Comparison of ENCODE assay signal across 11 cellular contexts in genomic region chr9:3475300-3476020, GRCh38. TPM values are rescaled to one million over a fixed set of nuclear protein-coding genes. Genes with fewer than 3 reads are reported as not detected.
DNase-seq lines count a peak whose midpoint lies in the region; ATAC-seq, FAIRE-seq and TF ChIP-seq lines count a peak whose summit lies in the region.
"Had no signal": no experiment of that assay in that cellular context is flagged by ENCODE, and none has a peak within 500 bp of the region (broad histone marks: within the 10 kb centered on the region; RNA-seq: fewer than 3 reads in every experiment).

No MANE protein-coding gene starts in this region.

- ATAC-seq in HepG2 (peak; percentile 43; the same call in 2 of the 3 replicates), right lobe of liver (no peak), HG02885 (IDR thresholded peaks at IDR 0.05; ENCODE audit: poor library complexity, unreplicated experiment) (peak; percentile 29)
- ATAC-seq in activated naive CD8-positive, alpha-beta T cell treated with anti-CD3 and anti-CD28 coated beads, Interleukin-2, amount 50 U/mL, for 24 hours: peak; percentile 37
- peak; percentile 70 for ATAC-seq in stimulated activated naive CD8-positive, alpha-beta T cell treated with anti-CD3 and anti-CD28 coated beads, Interleukin-15, amount 100 ng/mL, for 72 hours
- ATAC-seq in effector memory CD8-positive, alpha-beta T cell (replicated peaks): no peak
- ATAC-seq: psoas muscle had no signal

- H3K4me1 ChIP-seq in HepG2 (ENCODE audit: insufficient read depth, low read length) (peaks cover 17% of the 10 kb centered on the region), right lobe of liver (no peaks in the 10 kb centered on the region), ovary (ENCODE audit: insufficient read depth) (no peaks in the 10 kb centered on the region), smooth muscle cell (ENCODE audit: low read depth) (peaks cover 23% of the 10 kb centered on the region)

- in situ Hi-C loops in HepG2 (cut with HindIII; ENCODE audit: extremely low pct_ligation_motif_present, low pct_unique_long_range_greater_than_20kb): loop anchor here (5.0 kb wide), 1 partner anchor 37 kb away; no protein-coding TSS in a partner anchor

- H3K36me3 ChIP-seq in HepG2 (replicated peaks in 1 of 2; ENCODE audit: control insufficient read depth in 1 of 2, insufficient read depth in 2 of 2, low read length in 2 of 2) (no peaks in the 10 kb centered on the region), right lobe of liver (no peaks in the 10 kb centered on the region), ovary (no peaks in the 10 kb centered on the region), smooth muscle cell (ENCODE audit: low read depth) (peaks cover 7% of the 10 kb centered on the region)

- H3K79me2 ChIP-seq in HepG2 (ENCODE audit: insufficient read depth, low read length) (no peaks in the 10 kb centered on the region), smooth muscle cell (ENCODE audit: low read depth) (peaks cover 12% of the 10 kb centered on the region)

- no TSS peak for BruUV-seq in HepG2 (replicated peaks; lab: Mats Ljungman, UMichigan)

- H3K4me2 ChIP-seq in HepG2 (ENCODE audit: low read depth, low read length): no peak overlapping the region
- H3K4me2 ChIP-seq in smooth muscle cell: no peak overlapping the region

- H3K27ac ChIP-seq in HepG2 (ENCODE audit: extremely low read length, insufficient read depth, low read length) (no peak overlapping the region), right lobe of liver (no peak overlapping the region), ovary (no peak overlapping the region), smooth muscle cell (ENCODE audit: low read depth) (no peak overlapping the region)
- H3K27ac ChIP-seq: psoas muscle had no signal

- H4K20me1 ChIP-seq in HepG2 (ENCODE audit: insufficient read depth, low read length) (no peaks in the 10 kb centered on the region), smooth muscle cell (ENCODE audit: low read depth) (no peaks in the 10 kb centered on the region)

- H3K9ac ChIP-seq in HepG2 (ENCODE audit: insufficient read depth, low read depth, low read length) (no peak overlapping the region), smooth muscle cell (ENCODE audit: low read depth) (no peak overlapping the region)

- no peak overlapping the region for H2AFZ ChIP-seq in HepG2 (ENCODE audit: low read length)
- no peak overlapping the region for H2AFZ ChIP-seq in smooth muscle cell (ENCODE audit: low read depth)

- H3K9me3 ChIP-seq in HepG2 (ENCODE audit: low read length) (no peaks in the 10 kb centered on the region), right lobe of liver (no peaks in the 10 kb centered on the region), ovary (no peaks in the 10 kb centered on the region), smooth muscle cell (replicated peaks; ENCODE audit: low read depth) (no peaks in the 10 kb centered on the region)

- H3K27me3 ChIP-seq in HepG2 (ENCODE audit: control insufficient read depth in 1 of 2, insufficient read depth in 2 of 2, low read length in 2 of 2) (no peaks in the 10 kb centered on the region), right lobe of liver (no peaks in the 10 kb centered on the region), ovary (no peaks in the 10 kb centered on the region), smooth muscle cell (ENCODE audit: low read depth) (no peaks in the 10 kb centered on the region)

- peaks cover 72% of the 10 kb centered on the region for H3K4me1 Mint-ChIP-seq in activated naive CD8-positive, alpha-beta T cell treated with anti-CD3 and anti-CD28 coated beads, Interleukin-2, amount 50 U/mL, for 24 hours
- H3K4me1 Mint-ChIP-seq in stimulated activated naive CD8-positive, alpha-beta T cell treated with anti-CD3 and anti-CD28 coated beads, Interleukin-15, amount 100 ng/mL, for 72 hours: peaks cover 68% of the 10 kb centered on the region
- peaks cover 34 to 51% of the 10 kb centered on the region in 2 donors for H3K4me1 Mint-ChIP-seq in effector memory CD8-positive, alpha-beta T cell (ENCODE audit: low read depth in 2 of 2)

- H3K4me3 Mint-ChIP-seq in activated naive CD8-positive, alpha-beta T cell treated with anti-CD3 and anti-CD28 coated beads, Interleukin-2, amount 50 U/mL, for 24 hours: peak overlapping the region; percentile 26
- H3K4me3 Mint-ChIP-seq in stimulated activated naive CD8-positive, alpha-beta T cell treated with anti-CD3 and anti-CD28 coated beads, Interleukin-15, amount 100 ng/mL, for 72 hours: peak overlapping the region in 1 of 2 donors; percentile 24
- peak overlapping the region in 1 of 2 donors; percentile 15 for H3K4me3 Mint-ChIP-seq in effector memory CD8-positive, alpha-beta T cell

- DNase-seq in HepG2 (ENCODE audit: low spot score) (peak; percentile 27), right lobe of liver (no peak), ovary (no peak), smooth muscle cell (lab: John Stamatoyannopoulos, UW; ENCODE audit: unreplicated experiment) (no peak)
- peak; percentile 30 for DNase-seq in activated naive CD8-positive, alpha-beta T cell treated with anti-CD3 and anti-CD28 coated beads, Interleukin-2, amount 50 U/mL, for 24 hours
- peak in 1 of 2 donors; percentile 47 for DNase-seq in stimulated activated naive CD8-positive, alpha-beta T cell treated with anti-CD3 and anti-CD28 coated beads, Interleukin-15, amount 100 ng/mL, for 72 hours
- no peak for DNase-seq in effector memory CD8-positive, alpha-beta T cell
- DNase-seq: aorta had no signal

- no peak for TF ChIP-seq EP300 in HepG2 (IDR thresholded peaks at IDR 0.05; ENCODE audit: low read depth in 2 of 2, low read length in 2 of 2)
- no peak for TF ChIP-seq EP300 in HepG2 (CRISPR knock-in tag; IDR thresholded peaks at IDR 0.05; ENCODE audit: borderline replicate concordance)
- no peak for TF ChIP-seq EP300 in ovary (IDR thresholded peaks at IDR 0.05)

- peak overlapping the region; percentile 52 for H3K27ac Mint-ChIP-seq in activated naive CD8-positive, alpha-beta T cell treated with anti-CD3 and anti-CD28 coated beads, Interleukin-2, amount 50 U/mL, for 24 hours
- H3K27ac Mint-ChIP-seq in stimulated activated naive CD8-positive, alpha-beta T cell treated with anti-CD3 and anti-CD28 coated beads, Interleukin-15, amount 100 ng/mL, for 72 hours: peak overlapping the region; percentile 55 to 82
- peak overlapping the region in 1 of 2 donors; percentile 12 for H3K27ac Mint-ChIP-seq in effector memory CD8-positive, alpha-beta T cell

- no peak for TF ChIP-seq RAD21 in HepG2 (CRISPR knock-in tag; IDR thresholded peaks at IDR 0.05)

- no peak overlapping the region for H3K4me3 ChIP-seq in HepG2 (replicated peaks in 1 of 3; ENCODE audit: insufficient read depth in 1 of 3, low read depth in 2 of 3, low read length in 3 of 3)
- no peak overlapping the region for H3K4me3 ChIP-seq in right lobe of liver
- no peak overlapping the region for H3K4me3 ChIP-seq in ovary
- no peak overlapping the region for H3K4me3 ChIP-seq in smooth muscle cell
- H3K4me3 ChIP-seq: psoas muscle had no signal

- POLR2A ChIA-PET in HepG2 (lab: Yijun Ruan, JAX): interaction anchor here (1.6 kb wide), 1 partner anchor 52 kb away, joined by 10 read pairs; no protein-coding TSS in a partner anchor

- H3K9me3 Mint-ChIP-seq in activated naive CD8-positive, alpha-beta T cell treated with anti-CD3 and anti-CD28 coated beads, Interleukin-2, amount 50 U/mL, for 24 hours: no peaks in the 10 kb centered on the region
- H3K9me3 Mint-ChIP-seq in stimulated activated naive CD8-positive, alpha-beta T cell treated with anti-CD3 and anti-CD28 coated beads, Interleukin-15, amount 100 ng/mL, for 72 hours: no peaks in the 10 kb centered on the region
- H3K9me3 Mint-ChIP-seq in effector memory CD8-positive, alpha-beta T cell: no peaks in the 10 kb centered on the region

- FAIRE-seq in HepG2 (lab: Jason Lieb, UNC): no peak

- CTCF ChIA-PET in HepG2 (lab: Yijun Ruan, JAX; ENCODE audit: low intra/inter-chr PET ratio, low total read pairs): no interaction called here

- peaks cover 28% of the 10 kb centered on the region for H3K36me3 Mint-ChIP-seq in activated naive CD8-positive, alpha-beta T cell treated with anti-CD3 and anti-CD28 coated beads, Interleukin-2, amount 50 U/mL, for 24 hours (ENCODE audit: low read depth)
- H3K36me3 Mint-ChIP-seq in effector memory CD8-positive, alpha-beta T cell (ENCODE audit: insufficient read depth): no peaks in the 10 kb centered on the region

- TF ChIP-seq POLR2A in HepG2 (IDR thresholded peaks at IDR 0.05; ENCODE audit: insufficient read depth in 1 of 2, low read depth in 2 of 2, low read length in 2 of 2) (no peak), right lobe of liver (IDR thresholded peaks at IDR 0.05) (no peak), ovary (IDR thresholded peaks at IDR 0.05) (no peak)

- intact Hi-C loops in HepG2 (cut with micrococcal nuclease; ENCODE audit: unreplicated experiment) (no loop called here), right lobe of liver (cut with DNase I) (no loop called here), ovary (cut with DNase I) (no loop called here)

- TF ChIP-seq CTCF in HepG2 (CRISPR knock-in tag; IDR thresholded peaks at IDR 0.05) (no peak), right lobe of liver (IDR thresholded peaks at IDR 0.05) (no peak), ovary (IDR thresholded peaks at IDR 0.05) (no peak), smooth muscle cell (IDR thresholded peaks at IDR 0.05; ENCODE audit: borderline replicate concordance, insufficient read depth, poor library complexity, severe bottlenecking) (no peak)

- WGBS in HepG2 (ENCODE audit: low lambda C conversion rate): 91% methylated on average over 14 of the region's 14 CpGs
- WGBS in right lobe of liver (ENCODE audit: insufficient coverage, low coverage, low lambda C conversion rate, missing lambda C conversion rate): 91% methylated on average over 13 of the region's 14 CpGs
- 95% methylated on average over 14 of the region's 14 CpGs for WGBS in ovary, 3 donors
- 87% methylated on average over 14 of the region's 14 CpGs for WGBS in smooth muscle cell (ENCODE audit: low lambda C conversion rate)

- H3K27me3 Mint-ChIP-seq in activated naive CD8-positive, alpha-beta T cell treated with anti-CD3 and anti-CD28 coated beads, Interleukin-2, amount 50 U/mL, for 24 hours: no peaks in the 10 kb centered on the region
- no peaks in the 10 kb centered on the region for H3K27me3 Mint-ChIP-seq in stimulated activated naive CD8-positive, alpha-beta T cell treated with anti-CD3 and anti-CD28 coated beads, Interleukin-15, amount 100 ng/mL, for 72 hours
- H3K27me3 Mint-ChIP-seq in effector memory CD8-positive, alpha-beta T cell: no peaks in the 10 kb centered on the region
- H3K27me3 Mint-ChIP-seq: CD8-positive, alpha-beta memory T cell had no signal

- no peaks in the 10 kb centered on the region for H3F3A ChIP-seq in smooth muscle cell (ENCODE audit: low read depth)

RNA-seq across cellular contexts. Expression of gene RFX3, which starts 50.3 kb away (rescaled TPM):
- 2.7 and 3.0 TPM in 2 replicates for total RNA-seq in HepG2 (2016; rRNA removed; fragmentation: Illumina TruSeq; extraction: Trizol)
- 3.7 and 4.9 TPM in 2 replicates for total RNA-seq in HepG2 (2016; cell fraction: cytosol; rRNA removed; fragmentation: Illumina TruSeq; extraction: Trizol; ENCODE audit: low read depth)
- 2.4 and 3.2 TPM in 2 replicates for total RNA-seq in HepG2 (2016; cell fraction: insoluble cytoplasmic fraction; rRNA removed; fragmentation: Illumina TruSeq; extraction: Trizol)
- total RNA-seq in HepG2 (2016; cell fraction: membrane; rRNA removed; fragmentation: Illumina TruSeq; extraction: Trizol): 2.9 and 3.2 TPM in 2 replicates
- 7.2 and 7.3 TPM in 2 replicates for total RNA-seq in HepG2 (2016; cell fraction: nucleus; rRNA removed; fragmentation: Illumina TruSeq; extraction: Trizol)
- 4.7 and 5.3 TPM in 2 replicates for polyA plus RNA-seq in HepG2 (2011; rRNA removed)
- polyA plus RNA-seq in HepG2 (2011; cell fraction: cytosol; rRNA removed): 3.9 and 4.3 TPM in 2 replicates
- polyA plus RNA-seq in HepG2 (2011; cell fraction: nucleus; rRNA removed): 12.9 and 16.8 TPM in 2 replicates
- polyA plus RNA-seq in HepG2 (2012): 4.7 and 5.2 TPM in 2 replicates
- polyA plus RNA-seq in HepG2 (2016; cell fraction: cytosol; fragmentation: Illumina TruSeq; extraction: Trizol; ENCODE audit: low read depth): 0.20 and 0.32 TPM in 2 replicates
- 1.9 and 2.4 TPM in 2 replicates for polyA plus RNA-seq in HepG2 (2016; cell fraction: insoluble cytoplasmic fraction; fragmentation: Illumina TruSeq; extraction: Trizol; ENCODE audit: low read depth)
- 0.43 and 0.62 TPM in 2 replicates for polyA plus RNA-seq in HepG2 (2016; cell fraction: membrane; fragmentation: Illumina TruSeq; extraction: Trizol; ENCODE audit: low read depth)
- polyA plus RNA-seq in HepG2 (2016; cell fraction: nucleus; fragmentation: Illumina TruSeq; extraction: Trizol; ENCODE audit: insufficient read depth, low read depth): 6.5 and 6.8 TPM in 2 replicates
- polyA minus RNA-seq in HepG2 (2011; rRNA and poly(A)+ RNA removed; ENCODE audit: low replicate concordance): 42.7 and 89.6 TPM in 2 replicates
- polyA minus RNA-seq in HepG2 (2011; cell fraction: cytosol; rRNA and poly(A)+ RNA removed): 8.6 and 15.4 TPM in 2 replicates
- polyA minus RNA-seq in HepG2 (2011; cell fraction: nucleus; rRNA and poly(A)+ RNA removed): 59.9 and 64.2 TPM in 2 replicates
- total RNA-seq in right lobe of liver: 1 to 10 TPM; 1.4 to 2.5 (median 1.8) TPM
- total RNA-seq in ovary: 10 to 100 TPM in 6 of 7 donors, 1 to 10 TPM in 1; 8.8 to 22.7 (median 15.9) TPM
- 1 to 10 TPM; 2.6 to 3.4 TPM for polyA plus RNA-seq in ovary
- total RNA-seq in smooth muscle cell: 8.7 and 14.1 TPM in 2 replicates
- polyA plus RNA-seq in smooth muscle cell: 4.4 and 5.0 TPM in 2 replicates

Comparison
In these comparisons a context has a peak if more than half of its experiments do, and no peak if none do; other contexts are left out.
1. ATAC-seq: peak in HepG2 (single experiment), HG02885 (single experiment), activated naive CD8-positive, alpha-beta T cell treated with anti-CD3 and anti-CD28 coated beads, Interleukin-2, amount 50 U/mL, for 24 hours (single experiment) and stimulated activated naive CD8-positive, alpha-beta T cell treated with anti-CD3 and anti-CD28 coated beads, Interleukin-15, amount 100 ng/mL, for 72 hours (single experiment); none in right lobe of liver (0 of 4) and effector memory CD8-positive, alpha-beta T cell (single experiment).
2. DNase-seq: peak in HepG2 (single experiment) and activated naive CD8-positive, alpha-beta T cell treated with anti-CD3 and anti-CD28 coated beads, Interleukin-2, amount 50 U/mL, for 24 hours (single experiment); none in right lobe of liver (0 of 3), ovary (0 of 5), smooth muscle cell (single experiment) and effector memory CD8-positive, alpha-beta T cell (0 of 3).